Comparison of ENCODE assay signal across 8 cellular contexts in the genomic region with DNA sequence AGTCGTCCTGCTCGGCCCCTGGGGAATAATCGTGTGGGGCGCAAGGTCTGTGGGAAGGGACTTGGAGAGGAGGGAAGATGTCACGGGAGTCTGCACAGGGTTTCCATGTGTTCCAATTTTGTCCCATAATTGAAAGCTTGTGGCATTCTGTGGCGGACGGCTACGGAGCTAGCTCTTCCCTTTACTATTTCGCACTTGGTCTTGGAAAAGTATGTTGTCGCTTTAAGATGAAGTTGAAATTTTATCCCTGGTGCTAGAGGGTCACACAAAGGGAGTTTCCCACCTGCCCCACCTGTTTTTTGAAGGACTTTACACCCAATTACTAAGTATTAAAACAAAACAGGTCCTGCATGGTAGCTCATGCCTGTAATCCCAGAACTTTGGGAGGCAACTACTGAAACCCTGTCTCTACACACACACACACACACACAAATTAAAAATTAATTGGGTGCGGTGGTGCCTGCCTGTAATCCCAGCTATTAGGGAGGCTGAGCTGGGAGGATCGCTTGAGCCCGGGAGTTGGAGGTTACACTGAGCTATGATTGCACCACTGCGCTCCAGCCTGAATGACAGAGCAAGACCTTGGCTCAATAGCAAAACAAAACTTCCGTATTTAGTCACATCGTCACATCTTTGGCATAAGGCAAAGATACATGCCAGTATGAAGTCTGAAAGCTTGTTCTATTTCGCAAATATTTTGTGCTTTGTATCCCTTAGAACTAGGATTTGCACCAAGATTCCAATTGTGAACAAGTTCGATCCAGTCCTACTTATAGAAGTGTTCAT. TPM values are rescaled to one million over a fixed set of nuclear protein-coding genes. Genes with fewer than 3 reads are reported as not detected.
DNase-seq lines count a peak whose midpoint lies in the region; ATAC-seq, FAIRE-seq and TF ChIP-seq lines count a peak whose summit lies in the region.

No MANE protein-coding gene starts in this region.

- H3K27me3 ChIP-seq in duodenal mucosa (ENCODE audit: control insufficient read depth in 1 of 2, insufficient read depth in 2 of 2, low read length in 2 of 2), result no peaks in the 10 kb centered on the region

- no peak for TF ChIP-seq CTCF in RWPE1 (conservative IDR thresholded peaks at IDR 0.05; ENCODE audit: low read depth)

- peaks cover 21 to 36% of the 10 kb centered on the region in 2 donors for H3K36me3 ChIP-seq in duodenal mucosa (ENCODE audit: control insufficient read depth in 1 of 2, insufficient read depth in 2 of 2, low read length in 2 of 2)
- H3K36me3 ChIP-seq in mesodermal cell (ENCODE audit: control insufficient read depth, insufficient read depth, low read length), result peaks cover 54% of the 10 kb centered on the region

- 45 to 52% methylated on average over 10 to 11 of the region's 18 CpGs for WGBS in mesodermal cell (ENCODE audit: insufficient coverage in 2 of 2), 2 experiments

- H3K4me1 ChIP-seq in duodenal mucosa (ENCODE audit: control insufficient read depth in 1 of 2, insufficient read depth in 2 of 2, low read length in 2 of 2), result peaks cover 34 to 37% of the 10 kb centered on the region in 2 donors
- H3K4me1 ChIP-seq in mesodermal cell (ENCODE audit: control insufficient read depth, insufficient read depth, low read length, poor library complexity, severe bottlenecking), result peaks cover 17% of the 10 kb centered on the region

- no peak for FAIRE-seq in urothelium cell line (lab: Jason Lieb, UNC)

- POLR2A ChIA-PET in RWPE1 (lab: Yijun Ruan, JAX; ENCODE audit: low non-redundant PET), result interaction anchor here (0.5 to 1.6 kb wide), 3 partner anchors 9 to 631 kb away, joined by 3 to 4 read pairs (median 3); no protein-coding TSS in a partner anchor

- CTCF ChIA-PET in RWPE1 (lab: Yijun Ruan, JAX), result interaction anchor here (0.6 to 1.8 kb wide), 4 partner anchors 21 to 52 kb away, joined by 3 to 5 read pairs (median 4); no protein-coding TSS in a partner anchor

- no peak for ATAC-seq in HG03469 (IDR thresholded peaks at IDR 0.05; ENCODE audit: unreplicated experiment)
- no peak for ATAC-seq in GM21390 (IDR thresholded peaks at IDR 0.05; ENCODE audit: unreplicated experiment)

- no peaks in the 10 kb centered on the region for H3K9me3 ChIP-seq in duodenal mucosa (ENCODE audit: control insufficient read depth in 1 of 2, low read length in 2 of 2)
- H3K9me3 ChIP-seq in mesodermal cell (ENCODE audit: control insufficient read depth, low read length), result no peaks in the 10 kb centered on the region

- peak overlapping the region; percentile 99 for H3K9ac ChIP-seq in duodenal mucosa (ENCODE audit: low read depth in 1 of 2, low read length in 2 of 2)

- peak overlapping the region; percentile 93 to 94 for H3K4me3 ChIP-seq in duodenal mucosa (ENCODE audit: low read depth in 1 of 2, low read length in 2 of 2)
- H3K4me3 ChIP-seq in mesodermal cell (ENCODE audit: extremely low read depth, insufficient read depth, low read length, poor library complexity, severe bottlenecking), result peak overlapping the region; percentile 99

- peak overlapping the region; percentile 98 for H3K27ac ChIP-seq in RWPE1
- H3K27ac ChIP-seq in duodenal mucosa (ENCODE audit: low read depth, low read length), result peak overlapping the region; percentile 98
- peak overlapping the region; percentile 86 for H3K27ac ChIP-seq in mesodermal cell (ENCODE audit: low read depth, low read length, severe bottlenecking)

- DNase-seq in NCI-H1694 treated with DMSO at 0.1 percent for 48 hours (lab: John Stamatoyannopoulos, UW), result peak; percentile 11
- DNase-seq in NCI-H1694 (lab: John Stamatoyannopoulos, UW), result no peak
- no peak for DNase-seq in RWPE1 (ENCODE audit: low spot score)
- DNase-seq in urothelium cell line (ENCODE audit: low spot score), result peak; percentile 7

RNA-seq across cellular contexts. Expression of gene TPT1, which starts 1.0 kb away (rescaled TPM):
- polyA plus RNA-seq in mesodermal cell (2013, experiment 1 of 2), result 2,622 TPM
- polyA plus RNA-seq in mesodermal cell (2013, experiment 2 of 2), result 2,948 TPM

Comparison
In these comparisons a context has a peak if more than half of its experiments do, and no peak if none do; other contexts are left out.
1. DNase-seq: peak in NCI-H1694 treated with DMSO at 0.1 percent for 48 hours (single experiment) and urothelium cell line (single experiment); none in NCI-H1694 (single experiment) and RWPE1 (single experiment).
2. Peak in every context shown above with its lines, with median percentiles within 50 percentile points of each other: H3K27ac ChIP-seq.